1 cellular context compared by ENCODE assay signal in genomic region chr7:91330378-91331295, GRCh38.
TF ChIP-seq lines count a peak whose summit lies in the region.

No MANE protein-coding gene starts in this region.

TF ChIP-seq in IMR-90, 13 proteins besides CTCF, POLR2A, EP300 and RAD21:
- TF ChIP-seq SMC3 (IDR thresholded peaks at IDR 0.05; ENCODE audit: low read depth, low read length) = no peak
- peak; percentile 23 for TF ChIP-seq CEBPB (IDR thresholded peaks at IDR 0.05; ENCODE audit: low read depth, low read length)
- no peak for TF ChIP-seq BHLHE40 (IDR thresholded peaks at IDR 0.05; ENCODE audit: low read depth, low read length)
- no peak for TF ChIP-seq MAZ (IDR thresholded peaks at IDR 0.05; ENCODE audit: borderline replicate concordance, low read depth, low read length)
- no peak for TF ChIP-seq USF2 (IDR thresholded peaks at IDR 0.05; ENCODE audit: low read depth, low read length)
